Comparison of ENCODE assay signal across 23 cellular contexts in genomic region chr5:87101321-87101720, GRCh38.
"Had no signal": no experiment of that assay in that cellular context is flagged by ENCODE, and none has a peak within 500 bp of the region (broad histone marks: within the 10 kb centered on the region; RNA-seq: fewer than 3 reads in every experiment).

No MANE protein-coding gene starts in this region.

- H2AFZ ChIP-seq: hepatocyte, neural progenitor cell had no signal

- H3K27me3 ChIP-seq: colonic mucosa, foreskin keratinocyte, hepatocyte, neural progenitor cell, thyroid gland, upper lobe of right lung had no signal

- DNase-seq: activated CD4-positive, alpha-beta T cell treated with anti-CD3 and anti-CD28 coated beads for 4 hours; activated CD4-positive, alpha-beta T cell treated with anti-CD3 and anti-CD28 coated beads, Interleukin-2, amount 50 U/mL, for 48 hours; activated CD4-positive, CD25-positive, alpha-beta regulatory T cell; activated CD8-positive, alpha-beta memory T cell treated with anti-CD3 and anti-CD28 coated beads, Interleukin-2, amount 50 U/mL, for 48 hours; activated naive CD4-positive, alpha-beta T cell treated with Interleukin-2 at 50 U/mL for 16 hours; activated naive CD8-positive, alpha-beta T cell treated with anti-CD3 and anti-CD28 coated beads, Interleukin-2, amount 10 ng/mL, durations not matched to agents 7 days and 5 days; activated T-cell treated with anti-CD3 and anti-CD28 coated beads, Interleukin-2, amount 50 U/mL, for 48 hours; amygdala; colonic mucosa; foreskin keratinocyte; left ventricle myocardium inferior; mammary epithelial cell; retina; stimulated activated CD4-positive, alpha-beta T cell treated with anti-CD3 and anti-CD28 coated beads, Interleukin-2, amount 100 ng/mL, for 48 hours; stimulated activated CD8-positive, alpha-beta memory T cell treated with anti-CD3 and anti-CD28 coated beads, Interleukin-4, amount 100 ng/mL, for 48 hours; stimulated activated naive CD4-positive, alpha-beta T cell treated with Interleukin-2 at 50 U/mL for 16 hours; substantia nigra; T-helper 17 cell; thyroid gland; upper lobe of right lung had no signal

- H3K36me3 Mint-ChIP-seq: neural progenitor cell had no signal

- H3K4me3 ChIP-seq: colonic mucosa, hepatocyte, left ventricle myocardium inferior, neural progenitor cell, thyroid gland, upper lobe of right lung had no signal

- H3K79me2 ChIP-seq: hepatocyte had no signal

- H3K4me3 Mint-ChIP-seq: activated naive CD8-positive, alpha-beta T cell treated with anti-CD3 and anti-CD28 coated beads, Interleukin-2, amount 10 ng/mL, durations not matched to agents 7 days and 5 days; neural progenitor cell; T-helper 17 cell had no signal

- H3K9ac ChIP-seq: neural progenitor cell had no signal

- H3K27ac ChIP-seq: colonic mucosa, foreskin keratinocyte, hepatocyte, left ventricle myocardium inferior, neural progenitor cell, thyroid gland, upper lobe of right lung had no signal

- H3K27me3 Mint-ChIP-seq: activated naive CD8-positive, alpha-beta T cell treated with anti-CD3 and anti-CD28 coated beads, Interleukin-2, amount 10 ng/mL, durations not matched to agents 7 days and 5 days; progenitor cell of endocrine pancreas; T-helper 17 cell had no signal

- H3K9me3 ChIP-seq: colonic mucosa, left ventricle myocardium inferior, thyroid gland, upper lobe of right lung had no signal

- H3K36me3 ChIP-seq: colonic mucosa, left ventricle myocardium inferior, neural progenitor cell, thyroid gland, upper lobe of right lung had no signal

- H3K27ac Mint-ChIP-seq: activated naive CD8-positive, alpha-beta T cell treated with anti-CD3 and anti-CD28 coated beads, Interleukin-2, amount 10 ng/mL, durations not matched to agents 7 days and 5 days; neural progenitor cell; progenitor cell of endocrine pancreas; T-helper 17 cell had no signal

- H3K4me2 ChIP-seq: hepatocyte, neural progenitor cell had no signal

- H3K4me1 ChIP-seq: colonic mucosa, left ventricle myocardium inferior, neural progenitor cell, upper lobe of right lung had no signal

- ATAC-seq: foreskin keratinocyte, T-helper 17 cell, upper lobe of right lung had no signal
